Comparison of ENCODE assay signal across 8 cellular contexts in genomic region chr6:28982476-28983266, GRCh38. TPM values are rescaled to one million over a fixed set of nuclear protein-coding genes. Genes with fewer than 3 reads are reported as not detected.
DNase-seq lines count a peak whose midpoint lies in the region; ATAC-seq and TF ChIP-seq lines count a peak whose summit lies in the region.

No MANE protein-coding gene starts in this region.

- peaks cover 2 to 7% of the 10 kb centered on the region in 2 donors for H3K36me3 Mint-ChIP-seq in activated T-cell treated with anti-CD3 and anti-CD28 coated beads, Interleukin-2, amount 50 U/mL, for 72 hours (ENCODE audit: insufficient read depth in 2 of 2)

- H3K36me3 ChIP-seq in prostate gland: no peaks in the 10 kb centered on the region

- peak overlapping the region; percentile 54 to 58 for H3K4me3 ChIP-seq in prostate gland

- H3K4me3 Mint-ChIP-seq in activated T-cell treated with anti-CD3 and anti-CD28 coated beads, Interleukin-2, amount 50 U/mL, for 72 hours: peak overlapping the region; percentile 85 to 99

- peaks cover 63% of the 10 kb centered on the region for H3K27me3 Mint-ChIP-seq in activated T-cell treated with anti-CD3 and anti-CD28 coated beads, Interleukin-2, amount 50 U/mL, for 72 hours (ENCODE audit: low read depth)

- peak; percentile 28 to 36 for ATAC-seq in activated T-cell treated with anti-CD3 and anti-CD28 coated beads, Interleukin-2, amount 50 U/mL, for 72 hours (replicated peaks in 1 of 2)
- ATAC-seq in Right ventricle myocardium superior (ENCODE audit: poor library complexity) (peak; percentile 56), HG03280 (IDR thresholded peaks at IDR 0.05; ENCODE audit: unreplicated experiment) (no peak), HG03108 (IDR thresholded peaks at IDR 0.05; ENCODE audit: unreplicated experiment) (no peak)

- H3K4me1 Mint-ChIP-seq in activated T-cell treated with anti-CD3 and anti-CD28 coated beads, Interleukin-2, amount 50 U/mL, for 72 hours (ENCODE audit: low read depth): peaks cover 73% of the 10 kb centered on the region

- peak; percentile 5 for DNase-seq in activated T-cell treated with anti-CD3 and anti-CD28 coated beads for 4 hours
- no peak for DNase-seq in activated T-cell treated with anti-CD3 and anti-CD28 coated beads, Interleukin-2, amount 50 U/mL, for 48 hours
- DNase-seq in NCI-H2227 treated with DMSO at 0.1 percent for 48 hours (lab: John Stamatoyannopoulos, UW): peak; percentile 73
- no peak for DNase-seq in activated T-cell treated with anti-CD3 and anti-CD28 coated beads, Interleukin-2, amount 50 U/mL, for 72 hours
- no peak for DNase-seq in Right ventricle myocardium superior
- peak; percentile 30 for DNase-seq in prostate gland (ENCODE audit: low spot score)

- no peak for TF ChIP-seq POLR2A in prostate gland (IDR thresholded peaks at IDR 0.05)

- H3K9me3 ChIP-seq in prostate gland: no peaks in the 10 kb centered on the region

- intact Hi-C loops in Right ventricle myocardium superior (cut with DNase I): loop anchor here (2.0 to 10.0 kb wide), 3 partner anchors 40 to 118 kb away; no protein-coding TSS in a partner anchor
- intact Hi-C loops in prostate gland (cut with DNase I): loop anchor here (5.0 to 10.0 kb wide), 4 partner anchors 35 to 1508 kb away; partner anchors contain the start of gene ZNF184

- peak overlapping the region; percentile 99 for H3K27ac Mint-ChIP-seq in activated T-cell treated with anti-CD3 and anti-CD28 coated beads, Interleukin-2, amount 50 U/mL, for 72 hours

- 12% methylated on average over 17 of the region's 17 CpGs for WGBS in prostate gland

- no peaks in the 10 kb centered on the region for H3K9me3 Mint-ChIP-seq in activated T-cell treated with anti-CD3 and anti-CD28 coated beads, Interleukin-2, amount 50 U/mL, for 72 hours

- no peaks in the 10 kb centered on the region for H3K27me3 ChIP-seq in prostate gland (replicated peaks; ENCODE audit: insufficient read depth)

- H3K4me1 ChIP-seq in prostate gland (replicated peaks): no peaks in the 10 kb centered on the region

- peak overlapping the region; percentile 71 to 73 for H3K27ac ChIP-seq in prostate gland

- peak in 1 of 4 experiments; percentile 19 for TF ChIP-seq CTCF in prostate gland (IDR thresholded peaks at IDR 0.05)

RNA-seq across cellular contexts. Expression of gene ZNF311, which starts 22.4 kb away (rescaled TPM):
- total RNA-seq in activated T-cell treated with anti-CD3 and anti-CD28 coated beads, Interleukin-2, amount 50 U/mL, for 72 hours: 1 to 10 TPM; 1.6 to 2.1 TPM
- total RNA-seq in Right ventricle myocardium superior (0.08 TPM), prostate gland (1 to 10 TPM; 1.9 to 4.3 TPM)

RNA-seq across cellular contexts. Expression of gene TRIM27, which starts 58.9 kb away (rescaled TPM):
- 10 to 100 TPM; 50.7 to 51.1 TPM for total RNA-seq in activated T-cell treated with anti-CD3 and anti-CD28 coated beads, Interleukin-2, amount 50 U/mL, for 72 hours
- 15.7 TPM for total RNA-seq in Right ventricle myocardium superior
- total RNA-seq in prostate gland: 10 to 100 TPM; 79.2 to 85.7 TPM

Comparison
In these comparisons a context has a peak if more than half of its experiments do, and no peak if none do; other contexts are left out.
1. DNase-seq: peak in activated T-cell treated with anti-CD3 and anti-CD28 coated beads for 4 hours (single experiment), NCI-H2227 treated with DMSO at 0.1 percent for 48 hours (single experiment) and prostate gland (single experiment); none in activated T-cell treated with anti-CD3 and anti-CD28 coated beads, Interleukin-2, amount 50 U/mL, for 48 hours (0 of 2), activated T-cell treated with anti-CD3 and anti-CD28 coated beads, Interleukin-2, amount 50 U/mL, for 72 hours (0 of 2) and Right ventricle myocardium superior (single experiment).
2. ATAC-seq: peak in activated T-cell treated with anti-CD3 and anti-CD28 coated beads, Interleukin-2, amount 50 U/mL, for 72 hours (2 of 2) and Right ventricle myocardium superior (single experiment); none in HG03280 (single experiment) and HG03108 (single experiment).